1 cellular context compared by ENCODE assay signal in genomic region chr12:93521225-93521854, GRCh38.
TF ChIP-seq lines count a peak whose summit lies in the region.

No MANE protein-coding gene starts in this region.

TF ChIP-seq in WTC11, 78 proteins besides CTCF, POLR2A, EP300 and RAD21:
- 0 out of 2 replicates have a peak, but pooled peaks have one; percentile 22 for TF ChIP-seq NFYB (CRISPR knock-in tag; conservative IDR thresholded peaks at IDR 0.05; ENCODE audit: low read depth)
- no peak for TF ChIP-seq SMAD3 (CRISPR knock-in tag; IDR thresholded peaks at IDR 0.05; ENCODE audit: borderline replicate concordance)
